ENCODE assay signal across 16 cellular contexts in the genomic region with DNA sequence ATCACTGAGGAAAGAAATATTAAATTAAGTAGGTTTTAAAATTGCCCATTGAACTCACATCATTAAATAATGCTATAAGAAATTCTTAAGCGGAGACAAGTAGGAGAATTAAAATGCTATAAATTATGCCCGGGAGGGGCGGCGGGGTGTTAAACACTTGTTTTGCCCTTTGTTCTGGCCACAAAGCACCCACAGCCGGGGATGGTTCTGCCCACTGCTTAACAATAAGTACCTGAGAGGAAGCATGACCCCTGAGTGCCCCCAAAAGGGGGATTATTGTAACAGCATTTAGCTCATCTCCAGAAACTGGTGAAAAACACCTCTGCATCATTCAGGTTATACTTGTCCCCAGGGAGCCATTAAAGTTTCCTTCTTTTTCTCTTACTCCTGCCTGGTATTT.
A peak's percentile ranks its signal among the peaks of the same experiment; 100 is the strongest.
DNase-seq lines count a peak whose midpoint lies in the region; ATAC-seq, FAIRE-seq and TF ChIP-seq lines count a peak whose summit lies in the region.
"Had no signal": no experiment of that assay in that cellular context is flagged by ENCODE, and none has a peak within 500 bp of the region (broad histone marks: within the 10 kb centered on the region; RNA-seq: fewer than 3 reads in every experiment).

No MANE protein-coding gene starts in this region.

- in situ Hi-C loops in SK-MEL-5 (cut with HindIII; ENCODE audit: low pct_unique_long_range_greater_than_20kb, low sequenced_read_pairs), result no loop called here
- in situ Hi-C loops in HepG2 (cut with HindIII; ENCODE audit: extremely low pct_ligation_motif_present, low pct_unique_long_range_greater_than_20kb), result no loop called here
- in situ Hi-C loops in GM23248 (cut with MboI), result no loop called here

- intact Hi-C loops in HepG2 (cut with micrococcal nuclease; ENCODE audit: unreplicated experiment), result loop anchor here (1.0 to 5.0 kb wide), 4 partner anchors 39 to 562 kb away; no protein-coding TSS in a partner anchor

- no peak for FAIRE-seq in HepG2 (lab: Jason Lieb, UNC)

- BruUV-seq in HepG2 (replicated peaks; lab: Mats Ljungman, UMichigan), result no TSS peak

- H3F3A ChIP-seq in GM23248 (ENCODE audit: insufficient read depth), result no peaks in the 10 kb centered on the region

- peak; percentile 73 for ATAC-seq in HepG2
- no peak for ATAC-seq in GM18520 (IDR thresholded peaks at IDR 0.05; ENCODE audit: unreplicated experiment)
- ATAC-seq: sciatic nerve had no signal

- peak; percentile 5 for DNase-seq in GM12865 (ENCODE audit: low read depth)
- DNase-seq in NCI-H1092 treated with DMSO at 0.1 percent for 48 hours (lab: John Stamatoyannopoulos, UW), result peak; percentile 63
- DNase-seq in SK-MEL-5 (ENCODE audit: low read depth, low spot score), result peak; percentile 45
- peak; percentile 15 for DNase-seq in HepG2 (ENCODE audit: low spot score)
- no peak for DNase-seq in GM23248
- no peak for DNase-seq in GM19240 (ENCODE audit: insufficient read length, low spot score)
- DNase-seq: activated naive CD4-positive, alpha-beta T cell treated with Interleukin-2 at 50 U/mL for 16 hours; C1 segment of cervical spinal cord; GOT3; NCI-H1694 treated with DMSO at 0.1 percent for 48 hours; stimulated activated CD4-positive, alpha-beta T cell treated with anti-CD3 and anti-CD28 coated beads, Interleukin-2, amount 100 ng/mL, for 48 hours; SW 1271; transverse colon had no signal

- TF ChIP-seq EP300 in HepG2 (IDR thresholded peaks at IDR 0.05; ENCODE audit: low read depth in 2 of 2, low read length in 2 of 2), result no peak
- no peak for TF ChIP-seq EP300 in HepG2 (CRISPR knock-in tag; IDR thresholded peaks at IDR 0.05; ENCODE audit: borderline replicate concordance)

- CTCF ChIA-PET in HepG2 (lab: Yijun Ruan, JAX; ENCODE audit: low intra/inter-chr PET ratio, low total read pairs), result no interaction called here

- no peak for TF ChIP-seq POLR2A in HepG2 (IDR thresholded peaks at IDR 0.05; ENCODE audit: insufficient read depth in 1 of 2, low read depth in 2 of 2, low read length in 2 of 2)

- no peaks in the 10 kb centered on the region for H3K4me1 ChIP-seq in HepG2 (ENCODE audit: insufficient read depth, low read length)
- H3K4me1 ChIP-seq in GM23248 (ENCODE audit: insufficient read depth), result no peaks in the 10 kb centered on the region
- H3K4me1 ChIP-seq: breast epithelium, transverse colon had no signal

- TF ChIP-seq RAD21 in HepG2 (CRISPR knock-in tag; IDR thresholded peaks at IDR 0.05), result no peak

- no peak overlapping the region for H2AFZ ChIP-seq in HepG2 (ENCODE audit: low read length)
- no peak overlapping the region for H2AFZ ChIP-seq in GM23248

- H3K4me3 ChIP-seq in GM12865 (ENCODE audit: low read depth, low read length), result no peak overlapping the region
- no peak overlapping the region for H3K4me3 ChIP-seq in HepG2 (replicated peaks in 1 of 3; ENCODE audit: insufficient read depth in 1 of 3, low read depth in 2 of 3, low read length in 3 of 3)
- H3K4me3 ChIP-seq in GM23248, result no peak overlapping the region
- H3K4me3 ChIP-seq: breast epithelium, transverse colon had no signal

- H3K9ac ChIP-seq in HepG2 (ENCODE audit: insufficient read depth, low read depth, low read length) (no peak overlapping the region), GM23248 (no peak overlapping the region)

- H3K36me3 ChIP-seq in HepG2 (replicated peaks in 1 of 2; ENCODE audit: control insufficient read depth in 1 of 2, insufficient read depth in 2 of 2, low read length in 2 of 2), result no peaks in the 10 kb centered on the region
- no peaks in the 10 kb centered on the region for H3K36me3 ChIP-seq in GM23248 (ENCODE audit: low read depth)
- H3K36me3 ChIP-seq: breast epithelium, transverse colon had no signal

- H4K20me1 ChIP-seq in HepG2 (ENCODE audit: insufficient read depth, low read length) (no peaks in the 10 kb centered on the region), GM23248 (ENCODE audit: insufficient read depth) (no peaks in the 10 kb centered on the region)

- H3K27ac ChIP-seq in HepG2 (ENCODE audit: extremely low read length, insufficient read depth, low read length) (no peak overlapping the region), GM23248 (no peak overlapping the region)
- H3K27ac ChIP-seq: breast epithelium, transverse colon had no signal

- H3K4me2 ChIP-seq in HepG2 (ENCODE audit: low read depth, low read length), result no peak overlapping the region
- H3K4me2 ChIP-seq in GM23248 (ENCODE audit: unreplicated experiment), result no peak overlapping the region

- H3K79me2 ChIP-seq in HepG2 (ENCODE audit: insufficient read depth, low read length) (no peaks in the 10 kb centered on the region), GM23248 (ENCODE audit: insufficient read depth) (no peaks in the 10 kb centered on the region)

- 18% methylated on average over 5 of the region's 5 CpGs for WGBS in HepG2 (ENCODE audit: low lambda C conversion rate)
- WGBS in GM23248 (ENCODE audit: low coverage in 1 of 2, low lambda C conversion rate in 2 of 2, missing lambda C conversion rate in 2 of 2), 2 experiments, result 17 to 22% methylated on average over 5 of the region's 5 CpGs

- no peaks in the 10 kb centered on the region for H3K9me2 ChIP-seq in GM23248 (ENCODE audit: insufficient read depth)

- H3K9me3 ChIP-seq in HepG2 (ENCODE audit: low read length), result no peaks in the 10 kb centered on the region
- H3K9me3 ChIP-seq in GM23248 (ENCODE audit: low read depth), result no peaks in the 10 kb centered on the region
- H3K9me3 ChIP-seq: transverse colon had no signal

- POLR2A ChIA-PET in HepG2 (lab: Yijun Ruan, JAX), result no interaction called here

- TF ChIP-seq CTCF in GM12865 (IDR thresholded peaks at IDR 0.05; ENCODE audit: insufficient read depth, low read depth, low read length, missing control alignments), result no peak
- TF ChIP-seq CTCF in HepG2 (CRISPR knock-in tag; IDR thresholded peaks at IDR 0.05), result peak; percentile 63

- H3K27me3 ChIP-seq in HepG2 (ENCODE audit: control insufficient read depth in 1 of 2, insufficient read depth in 2 of 2, low read length in 2 of 2), result 0 out of 5 replicates have a peak, but pooled peaks cover 0 to 2% of the 10 kb centered on the region in 2 experiments
- H3K27me3 ChIP-seq in GM23248 (replicated peaks; ENCODE audit: insufficient read depth), result no peaks in the 10 kb centered on the region
- H3K27me3 ChIP-seq: breast epithelium, transverse colon had no signal

TF ChIP-seq in HepG2, 621 proteins besides CTCF, POLR2A, EP300 and RAD21:
- peak; percentile 70 for TF ChIP-seq STAG1 (CRISPR knock-in tag; IDR thresholded peaks at IDR 0.05)
- no peak for TF ChIP-seq TAF1 (CRISPR knock-in tag; IDR thresholded peaks at IDR 0.05)
- TF ChIP-seq RORA (CRISPR knock-in tag; IDR thresholded peaks at IDR 0.05), result no peak
TF ChIP-seq in HepG2: peak in this region for 1.

Comparison
In these comparisons a context has a peak if more than half of its experiments do, and no peak if none do; other contexts are left out.
1. DNase-seq: peak in GM12865 (single experiment), NCI-H1092 treated with DMSO at 0.1 percent for 48 hours (single experiment), SK-MEL-5 (single experiment) and HepG2 (single experiment); none in GM23248 (single experiment) and GM19240 (single experiment).